19 cellular contexts compared by ENCODE assay signal in genomic region chr12:106436183-106436582, GRCh38.
"Had no signal": no experiment of that assay in that cellular context is flagged by ENCODE, and none has a peak within 500 bp of the region (broad histone marks: within the 10 kb centered on the region; RNA-seq: fewer than 3 reads in every experiment).

No MANE protein-coding gene starts in this region.

- H3K27me3 ChIP-seq: cardiac muscle cell, foreskin keratinocyte, tibial nerve, vagina had no signal

- H3K4me1 ChIP-seq: foreskin keratinocyte, tibial nerve, vagina had no signal

- H3K9me3 ChIP-seq: tibial nerve, vagina had no signal

- DNase-seq: activated CD4-positive, alpha-beta T cell treated with anti-CD3 and anti-CD28 coated beads, Interleukin-2, amount 10 ng/mL, durations not matched to agents 24 days and 14 days; activated CD8-positive, alpha-beta T cell treated with anti-CD3 and anti-CD28 coated beads for 36 hours; activated naive CD4-positive, alpha-beta T cell treated with Interleukin-2 at 50 U/mL for 16 hours; activated naive CD8-positive, alpha-beta T cell treated with anti-CD3 and anti-CD28 coated beads, Interleukin-2, amount 10 ng/mL, durations not matched to agents 7 days and 5 days; activated T-cell treated with anti-CD3 and anti-CD28 coated beads, Interleukin-2, amount 50 U/mL, for 1 hour; anterior cingulate cortex; effector memory CD8-positive, alpha-beta T cell; foreskin keratinocyte; nucleus accumbens; stimulated activated CD4-positive, alpha-beta T cell treated with anti-CD3 and anti-CD28 coated beads, Interleukin-12 subunit alpha, Interleukin-12 subunit beta, amount 100 ng/mL, for 4 hours; stimulated activated CD4-positive, alpha-beta T cell treated with anti-CD3 and anti-CD28 coated beads, Interleukin-1b, Interleukin-23, amount 100 ng/mL, for 48 hours; stimulated activated CD8-positive, alpha-beta memory T cell treated with anti-CD3 and anti-CD28 coated beads, Interleukin-4, amount 100 ng/mL, for 48 hours; stimulated activated naive CD4-positive, alpha-beta T cell treated with Interleukin-2 at 50 U/mL for 16 hours; T-helper 9 cell had no signal

- H3K27ac ChIP-seq: cardiac muscle cell, epithelial cell of prostate, foreskin keratinocyte, tibial nerve, vagina had no signal

- H3K4me3 ChIP-seq: cardiac muscle cell, lung, tibial nerve, vagina had no signal
